Comparison of ENCODE assay signal across 19 cellular contexts in genomic region chr7:16404631-16405030, GRCh38.
"Had no signal": no experiment of that assay in that cellular context is flagged by ENCODE, and none has a peak within 500 bp of the region (broad histone marks: within the 10 kb centered on the region; RNA-seq: fewer than 3 reads in every experiment).

No MANE protein-coding gene starts in this region.

- H3K36me3 ChIP-seq: breast epithelium, pancreas, right atrium auricular region had no signal

- H3K4me1 ChIP-seq: breast epithelium, esophagus muscularis mucosa, pancreas, psoas muscle, right atrium auricular region had no signal

- ATAC-seq: left ventricle myocardium superior, pancreas, psoas muscle had no signal

- H3K27ac ChIP-seq: breast epithelium, esophagus muscularis mucosa, pancreas, psoas muscle, right atrium auricular region, tibial nerve had no signal

- H3K27me3 ChIP-seq: breast epithelium, esophagus muscularis mucosa, pancreas, right atrium auricular region, tibial nerve had no signal

- DNase-seq: activated CD4-positive, alpha-beta T cell treated with anti-CD3 and anti-CD28 coated beads for 4 hours; activated CD4-positive, alpha-beta T cell treated with anti-CD3 and anti-CD28 coated beads, Interleukin-2, amount 50 U/mL, for 48 hours; activated CD4-positive, CD25-positive, alpha-beta regulatory T cell; activated naive CD4-positive, alpha-beta T cell treated with Interleukin-2 at 50 U/mL for 16 hours; activated naive CD8-positive, alpha-beta T cell treated with anti-CD3 and anti-CD28 coated beads for 36 hours; activated T-cell treated with anti-CD3 and anti-CD28 coated beads, Interleukin-2, amount 50 U/mL, for 48 hours; glutamatergic neuron; hypothalamus; left ventricle myocardium superior; mammary epithelial cell; nephron progenitor cell; pancreas; psoas muscle; stimulated activated CD4-positive, alpha-beta T cell treated with anti-CD3 and anti-CD28 coated beads, Interleukin-4, amount 100 ng/mL, for 24 hours; T-helper 9 cell had no signal

- H3K9me3 ChIP-seq: pancreas had no signal

- H3K4me3 ChIP-seq: breast epithelium, esophagus muscularis mucosa, pancreas, psoas muscle, right atrium auricular region, tibial nerve had no signal
